In genomic region chr22:23521442-23522113, GRCh38 we compare ENCODE assay signal across 8 cellular contexts. TPM values are rescaled to one million over a fixed set of nuclear protein-coding genes. Genes with fewer than 3 reads are reported as not detected.
DNase-seq lines count a peak whose midpoint lies in the region; ATAC-seq and TF ChIP-seq lines count a peak whose summit lies in the region.

No MANE protein-coding gene starts in this region.

- peak overlapping the region; percentile 17 for H3K4me3 Mint-ChIP-seq in activated CD8-positive, alpha-beta T cell treated with anti-CD3 and anti-CD28 coated beads for 36 hours

- H3K9ac ChIP-seq in duodenal mucosa (ENCODE audit: low read depth in 1 of 2, low read length in 2 of 2), result peak overlapping the region; percentile 39 to 47

- POLR2A ChIA-PET in activated CD8-positive, alpha-beta T cell treated with anti-CD3 and anti-CD28 coated beads for 36 hours (lab: Charles Lee), result no interaction called here

- no peaks in the 10 kb centered on the region for H3K9me3 Mint-ChIP-seq in activated CD8-positive, alpha-beta T cell treated with anti-CD3 and anti-CD28 coated beads for 36 hours

- peaks cover 5 to 9% of the 10 kb centered on the region in 2 donors for H3K4me1 ChIP-seq in duodenal mucosa (ENCODE audit: control insufficient read depth in 1 of 2, insufficient read depth in 2 of 2, low read length in 2 of 2)

- TF ChIP-seq CTCF in activated CD8-positive, alpha-beta T cell treated with anti-CD3 and anti-CD28 coated beads for 36 hours (IDR thresholded peaks at IDR 0.05), result no peak
- TF ChIP-seq CTCF in lower leg skin (IDR thresholded peaks at IDR 0.05), result no peak

- no peak for TF ChIP-seq POLR2A in lower leg skin (IDR thresholded peaks at IDR 0.05)

- H3K27me3 ChIP-seq in duodenal mucosa (ENCODE audit: control insufficient read depth in 1 of 2, insufficient read depth in 2 of 2, low read length in 2 of 2), result peaks cover 0 to 5% of the 10 kb centered on the region in 2 donors

- CTCF ChIA-PET in activated CD8-positive, alpha-beta T cell treated with anti-CD3 and anti-CD28 coated beads for 36 hours (lab: Charles Lee), result no interaction called here

- no peaks in the 10 kb centered on the region for H3K9me3 ChIP-seq in duodenal mucosa (ENCODE audit: control insufficient read depth in 1 of 2, low read length in 2 of 2)

- intact Hi-C loops in activated CD8-positive, alpha-beta T cell treated with anti-CD3 and anti-CD28 coated beads for 36 hours (cut with micrococcal nuclease), result no loop called here
- intact Hi-C loops in lower leg skin (cut with DNase I; ENCODE audit: low total_unique reads), result no loop called here

- H3K4me1 Mint-ChIP-seq in activated CD8-positive, alpha-beta T cell treated with anti-CD3 and anti-CD28 coated beads for 36 hours (ENCODE audit: low read depth), result peaks cover 3% of the 10 kb centered on the region

- H3K27me3 Mint-ChIP-seq in activated CD8-positive, alpha-beta T cell treated with anti-CD3 and anti-CD28 coated beads for 36 hours, result peaks cover 11% of the 10 kb centered on the region

- H3K4me3 ChIP-seq in duodenal mucosa (ENCODE audit: low read depth in 1 of 2, low read length in 2 of 2), result peak overlapping the region; percentile 62 to 65
- peak overlapping the region; percentile 1 for H3K4me3 ChIP-seq in lower leg skin (ENCODE audit: low read depth, poor library complexity, severe bottlenecking)

- no peaks in the 10 kb centered on the region for H3K36me3 ChIP-seq in duodenal mucosa (ENCODE audit: control insufficient read depth in 1 of 2, insufficient read depth in 2 of 2, low read length in 2 of 2)

- ATAC-seq in HG03521 (IDR thresholded peaks at IDR 0.05; ENCODE audit: unreplicated experiment), result peak; percentile 61
- ATAC-seq in activated CD8-positive, alpha-beta T cell treated with anti-CD3 and anti-CD28 coated beads for 36 hours, result peak; percentile 93
- no peak for ATAC-seq in GM19395 (IDR thresholded peaks at IDR 0.05; ENCODE audit: unreplicated experiment)

- peak overlapping the region; percentile 58 for H3K27ac ChIP-seq in duodenal mucosa (ENCODE audit: low read depth, low read length)

- WGBS in lower leg skin, 2 donors, result 2 to 4% methylated on average over 35 to 43 of the region's 65 CpGs

- DNase-seq in GM04504 (ENCODE audit: low read depth) (peak; percentile 68), NCI-H748 (lab: John Stamatoyannopoulos, UW; ENCODE audit: unreplicated experiment) (peak; percentile 99), lower leg skin (ENCODE audit: low spot score in 2 of 2) (peak; percentile 78 to 96)
- peak; percentile 81 for DNase-seq in activated CD8-positive, alpha-beta T cell treated with anti-CD3 and anti-CD28 coated beads for 36 hours
- DNase-seq in stimulated activated CD4-positive, alpha-beta T cell treated with anti-CD3 and anti-CD28 coated beads, Interleukin-4, amount 100 ng/mL, for 48 hours (ENCODE audit: low read depth in 2 of 2), result peak; percentile 55 to 72

- no peaks in the 10 kb centered on the region for H3K36me3 Mint-ChIP-seq in activated CD8-positive, alpha-beta T cell treated with anti-CD3 and anti-CD28 coated beads for 36 hours (ENCODE audit: low read depth)

- no peak overlapping the region for H3K27ac Mint-ChIP-seq in activated CD8-positive, alpha-beta T cell treated with anti-CD3 and anti-CD28 coated beads for 36 hours

RNA-seq across cellular contexts. Expression of gene IGLL1, which starts 58.5 kb away (rescaled TPM):
- total RNA-seq in activated CD8-positive, alpha-beta T cell treated with anti-CD3 and anti-CD28 coated beads for 36 hours, result not detected
- not detected for total RNA-seq in lower leg skin
